15 cellular contexts compared by ENCODE assay signal in the genomic region with DNA sequence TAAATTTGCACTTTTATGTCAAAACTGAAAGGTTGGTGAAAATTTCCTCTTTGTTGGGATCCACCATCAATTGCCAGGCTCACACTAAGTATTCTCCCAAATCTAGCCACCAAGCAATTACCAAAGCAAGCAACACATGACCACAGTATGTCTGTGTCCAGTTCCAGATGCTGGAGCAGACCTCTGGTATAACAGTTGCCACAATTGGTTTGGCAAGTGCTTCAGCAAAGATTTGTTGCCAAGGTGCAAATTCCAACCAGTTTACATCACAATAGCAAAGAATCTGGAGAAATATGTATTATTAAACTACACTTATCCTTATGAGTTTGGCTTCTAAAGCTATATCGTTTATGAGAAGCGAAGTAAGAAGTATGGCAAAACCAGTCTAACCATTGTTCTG. TPM values are rescaled to one million over a fixed set of nuclear protein-coding genes. Genes with fewer than 3 reads are reported as not detected.
DNase-seq lines count a peak whose midpoint lies in the region; ATAC-seq, FAIRE-seq and TF ChIP-seq lines count a peak whose summit lies in the region.
"Had no signal": no experiment of that assay in that cellular context is flagged by ENCODE, and none has a peak within 500 bp of the region (broad histone marks: within the 10 kb centered on the region; RNA-seq: fewer than 3 reads in every experiment).

No MANE protein-coding gene starts in this region.

- peak; percentile 65 for DNase-seq in ACHN
- peak; percentile 6 for DNase-seq in HT1080 (ENCODE audit: low read depth)
- no peak for DNase-seq in chondrocyte (ENCODE audit: low spot score)
- no peak for DNase-seq in left lung
- no peak for DNase-seq in naive thymus-derived CD4-positive, alpha-beta T cell
- no peak for DNase-seq in CD4-positive, alpha-beta T cell
- no peak for DNase-seq in GM12891 (ENCODE audit: insufficient read length, low spot score)
- DNase-seq: activated T-cell treated with anti-CD3 and anti-CD28 coated beads, Interleukin-2, amount 50 U/mL, for 48 hours; heart left ventricle; NCI-H1105; NCI-H748 treated with DMSO at 0.1 percent for 48 hours; small intestine had no signal

- intact Hi-C loops in left lung (cut with DNase I): no loop called here
- intact Hi-C loops in naive thymus-derived CD4-positive, alpha-beta T cell (cut with micrococcal nuclease): no loop called here
- intact Hi-C loops in CD4-positive, alpha-beta T cell (cut with DNase I, micrococcal nuclease): loop anchor here in 1 of 2 experiments (5.0 kb wide), 1 partner anchor 192 kb away; a partner anchor contains a TSS

- TF ChIP-seq POLR2A in GM12891 (IDR thresholded peaks at IDR 0.05; ENCODE audit: low read depth, low read length): no peak

- no peaks in the 10 kb centered on the region for H3K9me3 Mint-ChIP-seq in chondrocyte (ENCODE audit: low read depth)
- H3K9me3 Mint-ChIP-seq in naive thymus-derived CD4-positive, alpha-beta T cell: peaks cover 0 to 14% (median 0%) of the 10 kb centered on the region in 11 donors
- H3K9me3 Mint-ChIP-seq in CD4-positive, alpha-beta T cell: no peaks in the 10 kb centered on the region

- CTCF ChIA-PET in naive thymus-derived CD4-positive, alpha-beta T cell (lab: Charles Lee): no interaction called here
- CTCF ChIA-PET in CD4-positive, alpha-beta T cell (lab: Charles Lee): no interaction called here

- H3K9me3 ChIP-seq in left lung: no peaks in the 10 kb centered on the region
- no peaks in the 10 kb centered on the region for H3K9me3 ChIP-seq in naive thymus-derived CD4-positive, alpha-beta T cell (ENCODE audit: control insufficient read depth in 2 of 3, low read length in 3 of 3)
- no peaks in the 10 kb centered on the region for H3K9me3 ChIP-seq in CD4-positive, alpha-beta T cell (ENCODE audit: control insufficient read depth, low read length)
- H3K9me3 ChIP-seq: SJSA1 had no signal

- in situ Hi-C loops in ACHN (cut with HindIII; ENCODE audit: low pct_ligation_motif_present, low pct_unique_long_range_greater_than_20kb, low sequenced_read_pairs): no loop called here

- POLR2A ChIA-PET in naive thymus-derived CD4-positive, alpha-beta T cell (lab: Charles Lee): no interaction called here
- POLR2A ChIA-PET in CD4-positive, alpha-beta T cell (lab: Charles Lee): no interaction called here

- no peaks in the 10 kb centered on the region for H3K27me3 ChIP-seq in left lung
- H3K27me3 ChIP-seq in naive thymus-derived CD4-positive, alpha-beta T cell (ENCODE audit: control insufficient read depth in 2 of 2, insufficient read depth in 2 of 2, low read length in 2 of 2): no peaks in the 10 kb centered on the region
- no peaks in the 10 kb centered on the region for H3K27me3 ChIP-seq in CD4-positive, alpha-beta T cell (ENCODE audit: control insufficient read depth, insufficient read depth, low read length)
- H3K27me3 ChIP-seq: BLaER1, heart left ventricle, SJSA1 had no signal

- H3K27me3 Mint-ChIP-seq in chondrocyte (ENCODE audit: low read depth): no peaks in the 10 kb centered on the region
- no peaks in the 10 kb centered on the region for H3K27me3 Mint-ChIP-seq in naive thymus-derived CD4-positive, alpha-beta T cell
- H3K27me3 Mint-ChIP-seq in CD4-positive, alpha-beta T cell: no peaks in the 10 kb centered on the region

- peaks cover 15% of the 10 kb centered on the region for H3K36me3 Mint-ChIP-seq in chondrocyte (ENCODE audit: low read depth)
- peaks cover 14 to 50% (median 46%) of the 10 kb centered on the region in 5 donors for H3K36me3 Mint-ChIP-seq in naive thymus-derived CD4-positive, alpha-beta T cell
- H3K36me3 Mint-ChIP-seq in CD4-positive, alpha-beta T cell (ENCODE audit: low read depth): peaks cover 63% of the 10 kb centered on the region

- H3K27ac ChIP-seq in left lung: no peak overlapping the region
- H3K27ac ChIP-seq in naive thymus-derived CD4-positive, alpha-beta T cell (ENCODE audit: low read depth, low read length): no peak overlapping the region
- no peak overlapping the region for H3K27ac ChIP-seq in CD4-positive, alpha-beta T cell (ENCODE audit: low read depth, low read length)
- H3K27ac ChIP-seq: BLaER1, heart left ventricle, SJSA1 had no signal

- H3K4me3 ChIP-seq in left lung: no peak overlapping the region
- H3K4me3 ChIP-seq in naive thymus-derived CD4-positive, alpha-beta T cell (ENCODE audit: low read length): no peak overlapping the region
- H3K4me3 ChIP-seq: BLaER1, heart left ventricle, SJSA1 had no signal

- TF ChIP-seq CTCF in chondrocyte (IDR thresholded peaks at IDR 0.05) (no peak), left lung (IDR thresholded peaks at IDR 0.05) (no peak)
- TF ChIP-seq CTCF in CD4-positive, alpha-beta T cell (IDR thresholded peaks at IDR 0.05): no peak

- peaks cover 0 to 7% of the 10 kb centered on the region in 2 donors for H3K4me1 ChIP-seq in left lung
- H3K4me1 ChIP-seq in naive thymus-derived CD4-positive, alpha-beta T cell (ENCODE audit: control insufficient read depth in 2 of 2, insufficient read depth in 2 of 2, low read length in 2 of 2): no peaks in the 10 kb centered on the region
- H3K4me1 ChIP-seq: BLaER1 had no signal

- H3K4me1 Mint-ChIP-seq in chondrocyte (ENCODE audit: low read depth): peaks cover 46% of the 10 kb centered on the region
- peaks cover 14 to 61% (median 39%) of the 10 kb centered on the region in 7 donors for H3K4me1 Mint-ChIP-seq in naive thymus-derived CD4-positive, alpha-beta T cell
- peaks cover 43% of the 10 kb centered on the region for H3K4me1 Mint-ChIP-seq in CD4-positive, alpha-beta T cell (ENCODE audit: low read depth)

- peak overlapping the region; percentile 10 for H3K27ac Mint-ChIP-seq in chondrocyte (ENCODE audit: unreplicated experiment)
- peak overlapping the region in 1 of 9 donors; percentile 39 for H3K27ac Mint-ChIP-seq in naive thymus-derived CD4-positive, alpha-beta T cell
- no peak overlapping the region for H3K27ac Mint-ChIP-seq in CD4-positive, alpha-beta T cell

- no peak overlapping the region for H3K4me3 Mint-ChIP-seq in chondrocyte (ENCODE audit: unreplicated experiment)
- H3K4me3 Mint-ChIP-seq in naive thymus-derived CD4-positive, alpha-beta T cell: no peak overlapping the region
- H3K4me3 Mint-ChIP-seq in CD4-positive, alpha-beta T cell: no peak overlapping the region

- H3K36me3 ChIP-seq in left lung: no peaks in the 10 kb centered on the region
- H3K36me3 ChIP-seq in naive thymus-derived CD4-positive, alpha-beta T cell (ENCODE audit: control insufficient read depth in 2 of 3, insufficient read depth in 3 of 3, low read length in 3 of 3): peaks cover 0 to 7% (median 0%) of the 10 kb centered on the region in 3 experiments

- ATAC-seq in left lung: peak; percentile 65
- ATAC-seq in GM18517 (IDR thresholded peaks at IDR 0.05; ENCODE audit: unreplicated experiment): no peak
- ATAC-seq in naive thymus-derived CD4-positive, alpha-beta T cell: no peak
- no peak for ATAC-seq in CD4-positive, alpha-beta T cell (ENCODE audit: poor library complexity)

- FAIRE-seq in GM12891 (lab: Jason Lieb, UNC): no peak
- FAIRE-seq: small intestine had no signal

TF ChIP-seq in GM12891, 5 proteins besides CTCF, POLR2A, EP300 and RAD21:
- TF ChIP-seq POU2F2 (IDR thresholded peaks at IDR 0.05; ENCODE audit: low read depth, low read length) (no peak), POLR2AphosphoS5 (IDR thresholded peaks at IDR 0.05; ENCODE audit: low read depth, low read length) (no peak), TAF1 (IDR thresholded peaks at IDR 0.05; ENCODE audit: low read depth, low read length) (no peak), SPI1 (IDR thresholded peaks at IDR 0.05; ENCODE audit: low read depth, low read length) (no peak)

RNA-seq across cellular contexts. Expression of a gene that starts 6.4 kb away (rescaled TPM):
- total RNA-seq in HT1080 (2014; rRNA removed; shearing (Covaris generic)): 6.9 and 7.6 TPM in 2 replicates
- 10.7 and 12.0 TPM in 2 replicates for polyA plus RNA-seq in HT1080 (2015; cell fraction: cytosol; rRNA removed)
- polyA plus RNA-seq in HT1080 (2015; cell fraction: nucleus; rRNA removed): 4.0 and 6.2 TPM in 2 replicates
- 31.6 to 35.2 TPM (median 31.9 TPM) in 3 replicates for total RNA-seq in chondrocyte
- 10 to 100 TPM; 19.1 to 23.6 TPM for total RNA-seq in left lung
- total RNA-seq in naive thymus-derived CD4-positive, alpha-beta T cell: 10 to 100 TPM in 4 of 5 experiments, 1 to 10 TPM in 1; 6.2 to 21.8 (median 16.4) TPM
- polyA plus RNA-seq in naive thymus-derived CD4-positive, alpha-beta T cell: 10 to 100 TPM; 13.4 to 22.9 TPM
- total RNA-seq in CD4-positive, alpha-beta T cell: 1 to 10 TPM; 3.2 TPM
- 14.0 TPM for polyA plus RNA-seq in GM12891 (2012; ENCODE audit: low read depth, missing spikeins)

RNA-seq across cellular contexts. Expression of a gene that starts 6.5 kb away (rescaled TPM):
- total RNA-seq in HT1080 (2014; rRNA removed; shearing (Covaris generic)): 3.5 and 4.3 TPM in 2 replicates
- 4.1 and 4.6 TPM in 2 replicates for polyA plus RNA-seq in HT1080 (2015; cell fraction: cytosol; rRNA removed)
- 4.9 TPM in 2 replicates for polyA plus RNA-seq in HT1080 (2015; cell fraction: nucleus; rRNA removed)
- total RNA-seq in chondrocyte: 15.3 to 17.1 TPM (median 15.4 TPM) in 3 replicates
- 1 to 10 TPM; 9.0 to 9.3 TPM for total RNA-seq in left lung
- 1 to 10 TPM; 2.4 to 5.4 (median 4.6) TPM for total RNA-seq in naive thymus-derived CD4-positive, alpha-beta T cell
- 1 to 10 TPM; 2.4 to 2.6 TPM for polyA plus RNA-seq in naive thymus-derived CD4-positive, alpha-beta T cell
- 1 to 10 TPM; 1.4 to 2.5 TPM for total RNA-seq in CD4-positive, alpha-beta T cell
- 0.27 TPM for polyA plus RNA-seq in GM12891 (2012; ENCODE audit: low read depth, missing spikeins)

Comparison
In these comparisons a context has a peak if more than half of its experiments do, and no peak if none do; other contexts are left out.
1. DNase-seq: peak in ACHN (single experiment) and HT1080 (single experiment); none in chondrocyte (single experiment), left lung (0 of 2), naive thymus-derived CD4-positive, alpha-beta T cell (0 of 9), CD4-positive, alpha-beta T cell (0 of 10) and GM12891 (single experiment).